Comparison of ENCODE assay signal across 22 cellular contexts in genomic region chr17:61188081-61188480, GRCh38.
"Had no signal": no experiment of that assay in that cellular context is flagged by ENCODE, and none has a peak within 500 bp of the region (broad histone marks: within the 10 kb centered on the region; RNA-seq: fewer than 3 reads in every experiment).

No MANE protein-coding gene starts in this region.

- ATAC-seq: activated CD4-positive, alpha-beta T cell treated with anti-CD3 and anti-CD28 coated beads for 36 hours; T-helper 17 cell had no signal

- H3K4me3 ChIP-seq: adrenal gland, MG63, PC-9 had no signal

- DNase-seq: activated CD4-positive, alpha-beta memory T cell treated with anti-CD3 and anti-CD28 coated beads, Interleukin-2, amount 10 ng/mL, durations not matched to agents 7 days and 5 days; activated CD4-positive, alpha-beta T cell treated with anti-CD3 and anti-CD28 coated beads for 36 hours; activated CD4-positive, alpha-beta T cell treated with anti-CD3 and anti-CD28 coated beads, Interleukin-2, amount 50 U/mL, for 1 hour; activated naive CD4-positive, alpha-beta T cell treated with anti-CD3 and anti-CD28 coated beads, Interleukin-2, amount 50 U/mL, for 16 hours; activated naive CD8-positive, alpha-beta T cell treated with anti-CD3 and anti-CD28 coated beads, Interleukin-2, amount 10 ng/mL, durations not matched to agents 7 days and 5 days; activated T-cell treated with anti-CD3 and anti-CD28 coated beads for 4 hours; adrenal gland; anterior cingulate cortex; cortex of kidney; MG63; MV-4-11; NCI-H1092 treated with DMSO at 0.1 percent for 48 hours; NCI-H1436; NCI-H1694 treated with DMSO at 0.1 percent for 48 hours; NCI-H2029 treated with DMSO at 0.1 percent for 48 hours; NCI-H510A treated with DMSO at 0.1 percent for 48 hours; NCI-H69; PC-9; SIG-M5; T-helper 17 cell; T-helper 9 cell had no signal

- H3K4me1 ChIP-seq: adrenal gland had no signal

- H2AFZ ChIP-seq: PC-9 had no signal

- H3K4me2 ChIP-seq: PC-9 had no signal

- H3K27me3 ChIP-seq: adrenal gland, MG63 had no signal

- H3K27ac ChIP-seq: adrenal gland, PC-9, VCaP had no signal

- H3K9me3 ChIP-seq: adrenal gland had no signal

- H3K36me3 ChIP-seq: adrenal gland, MG63 had no signal
